Comparison of ENCODE assay signal across 8 cellular contexts in genomic region chr18:80034068-80034851, GRCh38. TPM values are rescaled to one million over a fixed set of nuclear protein-coding genes. Genes with fewer than 3 reads are reported as not detected.
DNase-seq lines count a peak whose midpoint lies in the region; ATAC-seq and TF ChIP-seq lines count a peak whose summit lies in the region.

A gene with protein sequence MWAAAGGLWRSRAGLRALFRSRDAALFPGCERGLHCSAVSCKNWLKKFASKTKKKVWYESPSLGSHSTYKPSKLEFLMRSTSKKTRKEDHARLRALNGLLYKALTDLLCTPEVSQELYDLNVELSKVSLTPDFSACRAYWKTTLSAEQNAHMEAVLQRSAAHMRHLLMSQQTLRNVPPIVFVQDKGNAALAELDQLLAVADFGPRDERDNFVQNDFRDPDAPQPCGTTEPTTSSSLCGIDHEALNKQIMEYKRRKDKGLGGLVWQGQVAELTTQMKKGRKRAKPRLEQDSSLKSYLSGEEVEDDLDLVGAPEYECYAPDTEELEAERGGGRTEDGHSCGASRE (plus strand): TSS chr18:80034434. CDS start chr18:80034496, 62 bp downstream.

- H3K27me3 ChIP-seq in right atrium auricular region = no peaks in the 10 kb centered on the region
- H3K27me3 ChIP-seq in uterus = no peaks in the 10 kb centered on the region

- peak; percentile 96 for DNase-seq in NCI-H1694 (lab: John Stamatoyannopoulos, UW)
- peak; percentile 97 for DNase-seq in right atrium auricular region (ENCODE audit: low spot score)
- DNase-seq in pulmonary artery endothelial cell (ENCODE audit: low read depth, low spot score) = peak; percentile 91
- DNase-seq in uterus = peak; percentile 99 to 100

- H3K9me3 Mint-ChIP-seq in T-helper 1 cell treated with Interleukin-12 subunit alpha and Interleukin-12 subunit beta and Interleukin-4 antibody, amounts not matched to agents 30 μg/mL and 1 μg/mL, for 36 hours = no peaks in the 10 kb centered on the region

- H3K36me3 Mint-ChIP-seq in T-helper 1 cell treated with Interleukin-12 subunit alpha and Interleukin-12 subunit beta and Interleukin-4 antibody, amounts not matched to agents 30 μg/mL and 1 μg/mL, for 36 hours (ENCODE audit: low read depth) = peaks cover 6% of the 10 kb centered on the region

- TF ChIP-seq POLR2A in GM15510 (IDR thresholded peaks at IDR 0.05; ENCODE audit: borderline replicate concordance, extremely low read depth, insufficient read length) (peak; percentile 93), uterus (IDR thresholded peaks at IDR 0.05) (peak; percentile 41 to 70)

- H3K4me1 ChIP-seq in right atrium auricular region (peaks cover 0 to 16% of the 10 kb centered on the region in 2 donors), uterus (peaks cover 0 to 4% of the 10 kb centered on the region in 2 donors)

- peak within 1 kb of the TSS; percentile 79 for H3K4me3 Mint-ChIP-seq in T-helper 1 cell treated with Interleukin-12 subunit alpha and Interleukin-12 subunit beta and Interleukin-4 antibody, amounts not matched to agents 30 μg/mL and 1 μg/mL, for 36 hours

- H3K27ac Mint-ChIP-seq in T-helper 1 cell treated with Interleukin-12 subunit alpha and Interleukin-12 subunit beta and Interleukin-4 antibody, amounts not matched to agents 30 μg/mL and 1 μg/mL, for 36 hours = peak within 1 kb of the TSS; percentile 89

- H3K36me3 ChIP-seq in right atrium auricular region (no peaks in the 10 kb centered on the region), uterus (no peaks in the 10 kb centered on the region)

- TF ChIP-seq CTCF in right atrium auricular region (IDR thresholded peaks at IDR 0.05) = peak; percentile 34 to 70
- peak; percentile 24 to 35 (median 29) for TF ChIP-seq CTCF in uterus (IDR thresholded peaks at IDR 0.05)

- intact Hi-C loops in uterus (cut with DNase I; ENCODE audit: low total_unique reads) = no loop called here

- H3K4me3 ChIP-seq in right atrium auricular region (peak within 1 kb of the TSS; percentile 65 to 75), uterus (peak within 1 kb of the TSS; percentile 79 to 83)

- peak; percentile 75 for ATAC-seq in HG02885 (IDR thresholded peaks at IDR 0.05; ENCODE audit: poor library complexity, unreplicated experiment)

- H3K4me1 Mint-ChIP-seq in T-helper 1 cell treated with Interleukin-12 subunit alpha and Interleukin-12 subunit beta and Interleukin-4 antibody, amounts not matched to agents 30 μg/mL and 1 μg/mL, for 36 hours (ENCODE audit: low read depth) = peaks cover 18% of the 10 kb centered on the region

- peak within 1 kb of the TSS; percentile 78 for H3K27ac ChIP-seq in angular gyrus (ENCODE audit: low read depth, low read length)
- peak within 1 kb of the TSS; percentile 85 to 87 for H3K27ac ChIP-seq in right atrium auricular region
- peak within 1 kb of the TSS; percentile 81 to 86 for H3K27ac ChIP-seq in uterus

- peaks cover 0 to 4% of the 10 kb centered on the region in 2 donors for H3K9me3 ChIP-seq in right atrium auricular region
- H3K9me3 ChIP-seq in uterus = no peaks in the 10 kb centered on the region

- H3K27me3 Mint-ChIP-seq in T-helper 1 cell treated with Interleukin-12 subunit alpha and Interleukin-12 subunit beta and Interleukin-4 antibody, amounts not matched to agents 30 μg/mL and 1 μg/mL, for 36 hours (ENCODE audit: low read depth) = no peaks in the 10 kb centered on the region

RNA-seq across cellular contexts. Expression of the gene that starts here (rescaled TPM):
- 10 to 100 TPM; 11.9 to 17.5 TPM for total RNA-seq in right atrium auricular region
- total RNA-seq in pulmonary artery endothelial cell = 34.9 and 48.2 TPM in 2 replicates
- total RNA-seq in uterus = 10 to 100 TPM; 18.2 to 54.7 (median 30.8) TPM

Comparison
In these comparisons a context has a peak if more than half of its experiments do, and no peak if none do; other contexts are left out.
1. Peak in every context shown above with its lines: DNase-seq, ATAC-seq, H3K4me3 ChIP-seq and H3K27ac ChIP-seq.